27 cellular contexts compared by ENCODE assay signal in genomic region chr1:167694691-167695090, GRCh38. TPM values are rescaled to one million over a fixed set of nuclear protein-coding genes. Genes with fewer than 3 reads are reported as not detected.
DNase-seq lines count a peak whose midpoint lies in the region; ATAC-seq and TF ChIP-seq lines count a peak whose summit lies in the region.
"Had no signal": no experiment of that assay in that cellular context is flagged by ENCODE, and none has a peak within 500 bp of the region (broad histone marks: within the 10 kb centered on the region; RNA-seq: fewer than 3 reads in every experiment).

No MANE protein-coding gene starts in this region.

- TF ChIP-seq CTCF in cardiac muscle cell (IDR thresholded peaks at IDR 0.05; ENCODE audit: low read depth, low read length) (no peak), endothelial cell (IDR thresholded peaks at IDR 0.05; ENCODE audit: unreplicated experiment) (no peak)
- TF ChIP-seq CTCF in activated CD8-positive, alpha-beta T cell treated with anti-CD3 and anti-CD28 coated beads for 36 hours (IDR thresholded peaks at IDR 0.05), result no peak

- H3K4me3 ChIP-seq in cardiac muscle cell, result no peak overlapping the region
- H3K4me3 ChIP-seq: BLaER1 treated with 17β-estradiol and CSF1 and Interleukin-3, amounts not matched to agents 10 nM and 100 nM; lower lobe of right lung; MG63; SJCRH30; smooth muscle cell; suprapubic skin had no signal

- DNase-seq in cardiac muscle cell (ENCODE audit: low read depth in 1 of 2, low spot score in 1 of 2), result no peak
- no peak for DNase-seq in left cardiac atrium
- no peak for DNase-seq in activated CD8-positive, alpha-beta T cell treated with anti-CD3 and anti-CD28 coated beads for 36 hours
- DNase-seq in endothelial cell (ENCODE audit: low spot score), result no peak
- DNase-seq in activated CD4-positive, alpha-beta memory T cell treated with anti-CD3 and anti-CD28 coated beads for 36 hours, result no peak
- DNase-seq: Calu3; DND-41; glutamatergic neuron; HCEC 1CT; KG1; lower lobe of right lung; MG63; NCI-H2029 treated with DMSO at 0.1 percent for 48 hours; NCI-H774; SJCRH30; stimulated activated CD4-positive, alpha-beta T cell treated with anti-CD3 and anti-CD28 coated beads, Interleukin-1b, Interleukin-23, amount 100 ng/mL, for 48 hours had no signal

- H3K36me3 Mint-ChIP-seq in activated CD8-positive, alpha-beta T cell treated with anti-CD3 and anti-CD28 coated beads for 36 hours (ENCODE audit: low read depth), result peaks cover 53% of the 10 kb centered on the region
- H3K36me3 Mint-ChIP-seq in endothelial cell (ENCODE audit: low read depth, unreplicated experiment), result peaks cover 69% of the 10 kb centered on the region
- peaks cover 79% of the 10 kb centered on the region for H3K36me3 Mint-ChIP-seq in stimulated activated memory B cell treated with anti-CD40 and anti-IgM and Interleukin-4, amounts not matched to agents 10 μg/mL and 1 μg/mL and 100 μg/mL, for 72 hours
- H3K36me3 Mint-ChIP-seq in activated CD4-positive, alpha-beta memory T cell treated with anti-CD3 and anti-CD28 coated beads for 36 hours, result peaks cover 65% of the 10 kb centered on the region
- H3K36me3 Mint-ChIP-seq: brain had no signal

- H3K27me3 Mint-ChIP-seq in activated CD8-positive, alpha-beta T cell treated with anti-CD3 and anti-CD28 coated beads for 36 hours, result no peaks in the 10 kb centered on the region
- peaks cover 5% of the 10 kb centered on the region for H3K27me3 Mint-ChIP-seq in endothelial cell (ENCODE audit: unreplicated experiment)
- no peaks in the 10 kb centered on the region for H3K27me3 Mint-ChIP-seq in stimulated activated memory B cell treated with anti-CD40 and anti-IgM and Interleukin-4, amounts not matched to agents 10 μg/mL and 1 μg/mL and 100 μg/mL, for 72 hours
- no peaks in the 10 kb centered on the region for H3K27me3 Mint-ChIP-seq in activated CD4-positive, alpha-beta memory T cell treated with anti-CD3 and anti-CD28 coated beads for 36 hours

- peaks cover 80% of the 10 kb centered on the region for H3K36me3 ChIP-seq in cardiac muscle cell
- H3K36me3 ChIP-seq: MG63, SJCRH30 had no signal

- H3K9me3 ChIP-seq in cardiac muscle cell (ENCODE audit: low read depth), result no peaks in the 10 kb centered on the region
- H3K9me3 ChIP-seq: BLaER1 treated with 17β-estradiol and CSF1 and Interleukin-3, amounts not matched to agents 10 nM and 100 nM; lower lobe of right lung; MG63; SJCRH30; suprapubic skin had no signal

- H3K27me3 ChIP-seq in cardiac muscle cell, result no peaks in the 10 kb centered on the region
- H3K27me3 ChIP-seq: BLaER1 treated with 17β-estradiol and CSF1 and Interleukin-3, amounts not matched to agents 10 nM and 100 nM; MG63; SJCRH30; suprapubic skin had no signal

- no peak overlapping the region for H3K4me3 Mint-ChIP-seq in activated CD8-positive, alpha-beta T cell treated with anti-CD3 and anti-CD28 coated beads for 36 hours
- H3K4me3 Mint-ChIP-seq in endothelial cell (ENCODE audit: unreplicated experiment), result peak overlapping the region; percentile 57
- no peak overlapping the region for H3K4me3 Mint-ChIP-seq in stimulated activated memory B cell treated with anti-CD40 and anti-IgM and Interleukin-4, amounts not matched to agents 10 μg/mL and 1 μg/mL and 100 μg/mL, for 72 hours
- no peak overlapping the region for H3K4me3 Mint-ChIP-seq in activated CD4-positive, alpha-beta memory T cell treated with anti-CD3 and anti-CD28 coated beads for 36 hours
- H3K4me3 Mint-ChIP-seq: brain, neural crest cell had no signal

- POLR2A ChIA-PET in activated CD8-positive, alpha-beta T cell treated with anti-CD3 and anti-CD28 coated beads for 36 hours (lab: Charles Lee), result interaction anchor here (0.7 to 1.5 kb wide), 2 partner anchors 9 to 141 kb away, joined by 3 read pairs; partner anchors contain the start of gene CREG1
- POLR2A ChIA-PET in activated CD4-positive, alpha-beta memory T cell treated with anti-CD3 and anti-CD28 coated beads for 36 hours (lab: Charles Lee), result no interaction called here

- no peak for ATAC-seq in left cardiac atrium
- no peak for ATAC-seq in activated CD8-positive, alpha-beta T cell treated with anti-CD3 and anti-CD28 coated beads for 36 hours
- no peak for ATAC-seq in stimulated activated memory B cell treated with anti-CD40 and anti-IgM and Interleukin-4, amounts not matched to agents 10 μg/mL and 1 μg/mL and 100 μg/mL, for 72 hours
- no peak for ATAC-seq in HG02678 (IDR thresholded peaks at IDR 0.05; ENCODE audit: unreplicated experiment)
- no peak for ATAC-seq in GM21825 (IDR thresholded peaks at IDR 0.05; ENCODE audit: unreplicated experiment)
- ATAC-seq: activated CD4-positive, CD25-positive, alpha-beta regulatory T cell treated with anti-CD3 and anti-CD28 coated beads, Interleukin-2, amount 50 U/mL, for 24 hours; lower lobe of right lung had no signal

- no peaks in the 10 kb centered on the region for H3K9me3 Mint-ChIP-seq in activated CD8-positive, alpha-beta T cell treated with anti-CD3 and anti-CD28 coated beads for 36 hours
- no peaks in the 10 kb centered on the region for H3K9me3 Mint-ChIP-seq in endothelial cell (ENCODE audit: unreplicated experiment)
- no peaks in the 10 kb centered on the region for H3K9me3 Mint-ChIP-seq in stimulated activated memory B cell treated with anti-CD40 and anti-IgM and Interleukin-4, amounts not matched to agents 10 μg/mL and 1 μg/mL and 100 μg/mL, for 72 hours
- no peaks in the 10 kb centered on the region for H3K9me3 Mint-ChIP-seq in activated CD4-positive, alpha-beta memory T cell treated with anti-CD3 and anti-CD28 coated beads for 36 hours
- H3K9me3 Mint-ChIP-seq: brain, neural crest cell had no signal

- no peaks in the 10 kb centered on the region for H3K4me1 ChIP-seq in cardiac muscle cell (ENCODE audit: low read depth)
- H3K4me1 ChIP-seq: SJCRH30 had no signal

- H3K4me1 Mint-ChIP-seq in activated CD8-positive, alpha-beta T cell treated with anti-CD3 and anti-CD28 coated beads for 36 hours (ENCODE audit: low read depth), result peaks cover 5% of the 10 kb centered on the region
- H3K4me1 Mint-ChIP-seq in endothelial cell (ENCODE audit: unreplicated experiment), result peaks cover 8% of the 10 kb centered on the region
- peaks cover 29% of the 10 kb centered on the region for H3K4me1 Mint-ChIP-seq in stimulated activated memory B cell treated with anti-CD40 and anti-IgM and Interleukin-4, amounts not matched to agents 10 μg/mL and 1 μg/mL and 100 μg/mL, for 72 hours
- H3K4me1 Mint-ChIP-seq in activated CD4-positive, alpha-beta memory T cell treated with anti-CD3 and anti-CD28 coated beads for 36 hours (ENCODE audit: low read depth), result peaks cover 6% of the 10 kb centered on the region

- H3K27ac Mint-ChIP-seq in activated CD8-positive, alpha-beta T cell treated with anti-CD3 and anti-CD28 coated beads for 36 hours, result peak overlapping the region; percentile 25
- peak overlapping the region; percentile 64 for H3K27ac Mint-ChIP-seq in endothelial cell (ENCODE audit: unreplicated experiment)
- H3K27ac Mint-ChIP-seq in stimulated activated memory B cell treated with anti-CD40 and anti-IgM and Interleukin-4, amounts not matched to agents 10 μg/mL and 1 μg/mL and 100 μg/mL, for 72 hours, result peak overlapping the region; percentile 47
- no peak overlapping the region for H3K27ac Mint-ChIP-seq in activated CD4-positive, alpha-beta memory T cell treated with anti-CD3 and anti-CD28 coated beads for 36 hours
- H3K27ac Mint-ChIP-seq: brain had no signal

- CTCF ChIA-PET in activated CD8-positive, alpha-beta T cell treated with anti-CD3 and anti-CD28 coated beads for 36 hours (lab: Charles Lee), result interaction anchor here (1.0 to 2.0 kb wide), 4 partner anchors 20 to 95 kb away, joined by 3 to 9 read pairs (median 6); no protein-coding TSS in a partner anchor
- CTCF ChIA-PET in activated CD4-positive, alpha-beta memory T cell treated with anti-CD3 and anti-CD28 coated beads for 36 hours (lab: Charles Lee), result interaction anchor here (2.3 kb wide), 1 partner anchor 94 kb away, joined by 12 read pairs; no protein-coding TSS in a partner anchor

- peak overlapping the region; percentile 17 for H3K27ac ChIP-seq in cardiac muscle cell
- H3K27ac ChIP-seq: BLaER1 treated with 17β-estradiol and CSF1 and Interleukin-3, amounts not matched to agents 10 nM and 100 nM; epithelial cell of prostate; lower lobe of right lung; parathyroid adenoma; SJCRH30; suprapubic skin had no signal

- intact Hi-C loops in left cardiac atrium (cut with DNase I), result no loop called here
- intact Hi-C loops in activated CD8-positive, alpha-beta T cell treated with anti-CD3 and anti-CD28 coated beads for 36 hours (cut with micrococcal nuclease), result no loop called here
- intact Hi-C loops in activated CD4-positive, alpha-beta memory T cell treated with anti-CD3 and anti-CD28 coated beads for 36 hours (cut with micrococcal nuclease), result no loop called here

RNA-seq across cellular contexts. Expression of gene MPZL1, which starts 27.1 kb away (rescaled TPM):
- 65.0 and 107 TPM in 2 replicates for total RNA-seq in cardiac muscle cell
- polyA plus RNA-seq in cardiac muscle cell, result 114 and 136 TPM in 2 replicates
- 10 to 100 TPM; 66.7 to 69.7 TPM for total RNA-seq in left cardiac atrium
- 10 to 100 TPM; 14.8 to 15.4 TPM for total RNA-seq in activated CD8-positive, alpha-beta T cell treated with anti-CD3 and anti-CD28 coated beads for 36 hours
- 441 TPM for total RNA-seq in endothelial cell (ENCODE audit: unreplicated experiment)
- total RNA-seq in activated CD4-positive, alpha-beta memory T cell treated with anti-CD3 and anti-CD28 coated beads for 36 hours, result 10 to 100 TPM; 21.9 to 23.0 TPM
